In genomic region chr9:93465853-93466252, GRCh38 we compare ENCODE assay signal across 2 cellular contexts.
TF ChIP-seq lines count a peak whose summit lies in the region.

No MANE protein-coding gene starts in this region.

TF ChIP-seq in GM23338, 12 proteins besides CTCF, POLR2A, EP300 and RAD21:
- TF ChIP-seq NANOG (IDR thresholded peaks at IDR 0.05; ENCODE audit: borderline replicate concordance) = no peak

TF ChIP-seq in K562, 482 proteins besides CTCF, POLR2A, EP300 and RAD21:
- TF ChIP-seq HNRNPLL (IDR thresholded peaks at IDR 0.05; ENCODE audit: low read depth, low read length, poor library complexity, severe bottlenecking) (no peak), KAT8 (IDR thresholded peaks at IDR 0.05; ENCODE audit: low read depth) (no peak), CBX3 (IDR thresholded peaks at IDR 0.05; ENCODE audit: borderline replicate concordance in 1 of 2, low read length in 2 of 2) (no peak), ZNF79 (CRISPR knock-in tag; IDR thresholded peaks at IDR 0.05; ENCODE audit: low read depth) (no peak), BRD4 (IDR thresholded peaks at IDR 0.05) (no peak), CHD1 (IDR thresholded peaks at IDR 0.05; ENCODE audit: low read length) (no peak), ZNF696 (CRISPR knock-in tag; conservative IDR thresholded peaks at IDR 0.05) (no peak), ILF3 (IDR thresholded peaks at IDR 0.05; ENCODE audit: borderline replicate concordance) (no peak), CBFA2T3 (IDR thresholded peaks at IDR 0.05) (no peak), CEBPG (CRISPR knock-in tag; IDR thresholded peaks at IDR 0.05) (no peak), CEBPG (tag; conservative IDR thresholded peaks at IDR 0.05 in 1 of 2, IDR thresholded peaks at IDR 0.05 in 1 of 2) (no peak), GABPB2 (CRISPR knock-in tag; conservative IDR thresholded peaks at IDR 0.05) (no peak), TRIM28 (IDR thresholded peaks at IDR 0.05) (no peak), FOXJ2 (tag; IDR thresholded peaks at IDR 0.05) (no peak), CHCHD3 (CRISPR knock-in tag; IDR thresholded peaks at IDR 0.05) (no peak), SMAD4 (CRISPR knock-in tag; conservative IDR thresholded peaks at IDR 0.05) (no peak)
